In the genomic region with DNA sequence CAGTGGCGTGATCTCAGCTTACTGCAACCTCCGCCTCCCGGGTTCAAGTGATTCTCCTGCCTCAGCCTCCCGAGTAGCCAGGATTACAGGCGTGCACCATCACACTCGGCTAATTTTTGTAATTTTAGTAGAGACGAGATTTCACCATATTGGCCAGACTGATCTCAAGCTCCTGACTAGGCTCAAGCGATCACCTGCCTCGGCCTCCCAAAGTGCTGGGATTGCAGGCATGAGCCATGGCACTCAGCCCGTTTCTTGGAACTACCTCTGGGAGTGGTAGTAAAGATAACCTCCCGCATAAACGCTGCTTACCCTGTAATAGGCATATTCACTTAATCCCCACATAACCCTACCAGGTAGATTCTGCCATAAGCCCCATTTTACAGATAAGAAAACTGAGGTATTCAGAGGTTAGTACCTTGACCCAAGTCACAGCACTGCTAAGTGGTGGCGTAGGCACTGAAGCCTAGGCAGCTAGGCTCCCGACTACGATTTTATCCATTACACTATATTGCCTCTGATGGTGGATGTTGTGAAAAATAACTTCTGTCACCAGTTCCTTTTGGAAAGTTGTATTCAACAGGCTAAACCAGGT, we compare ENCODE assay signal across 22 cellular contexts.
A peak's percentile ranks its signal among the peaks of the same experiment; 100 is the strongest.
DNase-seq lines count a peak whose midpoint lies in the region; FAIRE-seq and TF ChIP-seq lines count a peak whose summit lies in the region.
"Had no signal": no experiment of that assay in that cellular context is flagged by ENCODE, and none has a peak within 500 bp of the region (broad histone marks: within the 10 kb centered on the region; RNA-seq: fewer than 3 reads in every experiment).

No MANE protein-coding gene starts in this region.

- no peaks in the 10 kb centered on the region for H4K20me1 ChIP-seq in H1 (replicated peaks in 1 of 2; ENCODE audit: control insufficient read depth in 1 of 2, insufficient read depth in 2 of 2, low read length in 2 of 2)
- H4K20me1 ChIP-seq: BLaER1 treated with 17β-estradiol and CSF1 and Interleukin-3, amounts not matched to agents 10 nM and 100 nM had no signal

- no peaks in the 10 kb centered on the region for H3K27me3 ChIP-seq in H1 (replicated peaks in 1 of 4; ENCODE audit: control insufficient read depth in 3 of 4, extremely low read depth in 1 of 4, insufficient read depth in 3 of 4, low read length in 3 of 4)
- H3K27me3 ChIP-seq: BLaER1 treated with 17β-estradiol and CSF1 and Interleukin-3, amounts not matched to agents 10 nM and 100 nM had no signal

- no peak overlapping the region for H3K14ac ChIP-seq in H1 (ENCODE audit: insufficient read length)

- H3K79me2 ChIP-seq in H1 (ENCODE audit: control insufficient read depth in 1 of 2, insufficient read depth in 2 of 2, low read length in 2 of 2): no peaks in the 10 kb centered on the region

- H3K18ac ChIP-seq in H1 (ENCODE audit: extremely low read depth, low read length): no peak overlapping the region

- no peak for TF ChIP-seq CTCF in VCaP (conservative IDR thresholded peaks at IDR 0.05)
- no peak for TF ChIP-seq CTCF in H1 (IDR thresholded peaks at IDR 0.05; ENCODE audit: control extremely low read depth in 1 of 3, insufficient read depth in 1 of 3, low read depth in 1 of 3, low read length in 3 of 3)
- TF ChIP-seq CTCF in progenitor cell of endocrine pancreas (IDR thresholded peaks at IDR 0.05; ENCODE audit: unreplicated experiment): no peak

- CTCF ChIA-PET in H1 (lab: Charles Lee; ENCODE audit: partially characterized antibody): interaction anchor here (1.0 to 1.5 kb wide), 2 partner anchors 10 to 66 kb away, joined by 3 to 12 read pairs; no protein-coding TSS in a partner anchor

- peaks cover 0 to 2% (median 0%) of the 10 kb centered on the region in 4 experiments; a peak in 1 of 7 replicates for H3K4me1 ChIP-seq in H1 (replicated peaks in 1 of 4; ENCODE audit: control insufficient read depth in 3 of 4, insufficient read depth in 4 of 4, low read length in 3 of 4)
- H3K4me1 ChIP-seq: A549; BLaER1 treated with 17β-estradiol and CSF1 and Interleukin-3, amounts not matched to agents 10 nM and 100 nM had no signal

- H3K23me2 ChIP-seq in H1 (ENCODE audit: low read depth, low read length): no peaks in the 10 kb centered on the region

- no peak overlapping the region for H3K56ac ChIP-seq in H1 (replicated peaks; ENCODE audit: insufficient read length, low read depth, low read length)

- H3K27me3 Mint-ChIP-seq in activated CD4-positive, alpha-beta T cell treated with anti-CD3 and anti-CD28 coated beads, Interleukin-2, amount 10 ng/mL, durations not matched to agents 24 days and 14 days: no peaks in the 10 kb centered on the region
- no peaks in the 10 kb centered on the region for H3K27me3 Mint-ChIP-seq in progenitor cell of endocrine pancreas
- H3K27me3 Mint-ChIP-seq: B cell; CD4-positive, alpha-beta T cell had no signal

- H3K4me2 ChIP-seq in H1 (ENCODE audit: insufficient read depth in 1 of 2, low read depth in 2 of 2, low read length in 2 of 2): no peak overlapping the region
- H3K4me2 ChIP-seq: A549; BLaER1 treated with 17β-estradiol and CSF1 and Interleukin-3, amounts not matched to agents 10 nM and 100 nM had no signal

- H3K4me3 ChIP-seq in H1 (ENCODE audit: extremely low read depth in 1 of 4, insufficient read depth in 2 of 4, low read depth in 3 of 4, low read length in 4 of 4): no peak overlapping the region
- H3K4me3 ChIP-seq: A549; BLaER1 treated with 17β-estradiol and CSF1 and Interleukin-3, amounts not matched to agents 10 nM and 100 nM; GM12878 had no signal

- H3K4me3 Mint-ChIP-seq in activated CD4-positive, alpha-beta T cell treated with anti-CD3 and anti-CD28 coated beads, Interleukin-2, amount 10 ng/mL, durations not matched to agents 24 days and 14 days: no peak overlapping the region
- H3K4me3 Mint-ChIP-seq in progenitor cell of endocrine pancreas (ENCODE audit: low read depth): no peak overlapping the region
- H3K4me3 Mint-ChIP-seq: B cell; CD4-positive, alpha-beta T cell; CD8-positive, alpha-beta T cell had no signal

- no peak overlapping the region for H2BK20ac ChIP-seq in H1 (ENCODE audit: low read length)

- no peak overlapping the region for H3K9ac ChIP-seq in H1 (replicated peaks in 1 of 4; ENCODE audit: extremely low read depth in 1 of 4, low read depth in 3 of 4, low read length in 3 of 4)
- H3K9ac ChIP-seq: BLaER1 treated with 17β-estradiol and CSF1 and Interleukin-3, amounts not matched to agents 10 nM and 100 nM had no signal

- no peak overlapping the region for H2AK5ac ChIP-seq in H1 (ENCODE audit: low read depth, low read length)

- TF ChIP-seq POLR2A in H1 (IDR thresholded peaks at IDR 0.05; ENCODE audit: control extremely low read depth in 1 of 2, low read depth in 2 of 2, low read length in 2 of 2): no peak

- no peaks in the 10 kb centered on the region for H3K79me1 ChIP-seq in H1 (ENCODE audit: low read depth, low read length)

- peak; percentile 34 for DNase-seq in activated CD4-positive, alpha-beta T cell treated with anti-CD3 and anti-CD28 coated beads, Interleukin-2, amount 10 ng/mL, durations not matched to agents 24 days and 14 days
- DNase-seq in activated CD4-positive, alpha-beta T cell treated with anti-CD3 and anti-CD28 coated beads for 1 hour: no peak
- DNase-seq in H1 (ENCODE audit: low read depth in 1 of 2, low spot score in 2 of 2) (no peak), progenitor cell of endocrine pancreas (ENCODE audit: low spot score, unreplicated experiment) (no peak), G401 (ENCODE audit: low spot score) (no peak)
- no peak for DNase-seq in central memory CD4-positive, alpha-beta T cell
- DNase-seq: AML-193; Caco-2; Calu3; CD4-positive, alpha-beta T cell; CD8-positive, alpha-beta T cell; DMS79 treated with DMSO at 0.1 percent for 48 hours; GDM1 had no signal

- H4K8ac ChIP-seq in H1 (ENCODE audit: extremely low read depth, insufficient read depth, low read length): no peak overlapping the region

- H3K36me3 Mint-ChIP-seq in activated CD4-positive, alpha-beta T cell treated with anti-CD3 and anti-CD28 coated beads, Interleukin-2, amount 10 ng/mL, durations not matched to agents 24 days and 14 days (ENCODE audit: low read depth): no peaks in the 10 kb centered on the region
- H3K36me3 Mint-ChIP-seq in progenitor cell of endocrine pancreas (ENCODE audit: insufficient read depth): peaks cover 5% of the 10 kb centered on the region

- no peak overlapping the region for H2BK120ac ChIP-seq in H1 (replicated peaks; ENCODE audit: low read depth, low read length)

- H2BK12ac ChIP-seq in H1 (ENCODE audit: low read depth, low read length): no peak overlapping the region

- peaks cover 2% of the 10 kb centered on the region for H3K4me1 Mint-ChIP-seq in activated CD4-positive, alpha-beta T cell treated with anti-CD3 and anti-CD28 coated beads, Interleukin-2, amount 10 ng/mL, durations not matched to agents 24 days and 14 days
- H3K4me1 Mint-ChIP-seq in progenitor cell of endocrine pancreas (ENCODE audit: low read depth): peaks cover 21% of the 10 kb centered on the region
- H3K4me1 Mint-ChIP-seq: B cell had no signal

- no peak overlapping the region for H3K27ac Mint-ChIP-seq in activated CD4-positive, alpha-beta T cell treated with anti-CD3 and anti-CD28 coated beads, Interleukin-2, amount 10 ng/mL, durations not matched to agents 24 days and 14 days
- peak overlapping the region; percentile 72 for H3K27ac Mint-ChIP-seq in progenitor cell of endocrine pancreas
- H3K27ac Mint-ChIP-seq: B cell; CD4-positive, alpha-beta T cell; CD8-positive, alpha-beta T cell had no signal

- no peaks in the 10 kb centered on the region for H3K36me3 ChIP-seq in H1 (ENCODE audit: control insufficient read depth in 2 of 4, insufficient read depth in 4 of 4, low read length in 3 of 4)

- no peak overlapping the region for H3K4ac ChIP-seq in H1 (replicated peaks; ENCODE audit: insufficient read length, low read depth, low read length)

- no peak for FAIRE-seq in H1 (lab: Jason Lieb, UNC)
- FAIRE-seq: A549, GM12878, GM12892, GM18507 had no signal

- 96% methylated on average over 15 of the region's 15 CpGs; no CpG with 5 or more reads in 1 of the 2 experiments for WGBS in H1 (ENCODE audit: extremely low coverage in 1 of 2, insufficient coverage in 1 of 2, insufficient read length in 1 of 2, insufficient replicate concordance in 2 of 2, low coverage in 1 of 2, low lambda C conversion rate in 2 of 2, missing lambda C conversion rate in 1 of 2), 2 experiments

- no peaks in the 10 kb centered on the region for H3K9me3 Mint-ChIP-seq in activated CD4-positive, alpha-beta T cell treated with anti-CD3 and anti-CD28 coated beads, Interleukin-2, amount 10 ng/mL, durations not matched to agents 24 days and 14 days
- no peaks in the 10 kb centered on the region for H3K9me3 Mint-ChIP-seq in progenitor cell of endocrine pancreas (ENCODE audit: low read depth)
- H3K9me3 Mint-ChIP-seq: CD4-positive, alpha-beta T cell; CD8-positive, alpha-beta T cell had no signal

- intact Hi-C loops in activated CD4-positive, alpha-beta T cell treated with anti-CD3 and anti-CD28 coated beads, Interleukin-2, amount 10 ng/mL, durations not matched to agents 24 days and 14 days (cut with micrococcal nuclease): loop anchor here (10.0 kb wide), 1 partner anchor 535 kb away; no protein-coding TSS in a partner anchor

- no peak overlapping the region for H4K91ac ChIP-seq in H1 (replicated peaks; ENCODE audit: insufficient read length, low read length)

- H3K27ac ChIP-seq in VCaP (peak overlapping the region; percentile 81), H1 (ENCODE audit: low read depth, low read length) (no peak overlapping the region)
- H3K27ac ChIP-seq: 22Rv1; A549; BLaER1 treated with 17β-estradiol and CSF1 and Interleukin-3, amounts not matched to agents 10 nM and 100 nM; C4-2B had no signal

- TF ChIP-seq EP300 in H1 (IDR thresholded peaks at IDR 0.05; ENCODE audit: borderline replicate concordance in 1 of 2, low read depth in 2 of 2, low read length in 2 of 2): no peak

- H3K9me3 ChIP-seq in H1 (ENCODE audit: insufficient read depth in 2 of 2, low read depth in 1 of 2, low read length in 1 of 2): no peaks in the 10 kb centered on the region
- H3K9me3 ChIP-seq: A549; BLaER1 treated with 17β-estradiol and CSF1 and Interleukin-3, amounts not matched to agents 10 nM and 100 nM; Caco-2 had no signal

- no peak for TF ChIP-seq RAD21 in H1 (IDR thresholded peaks at IDR 0.05 in 1 of 2, conservative IDR thresholded peaks at IDR 0.05 in 1 of 2; ENCODE audit: low read depth in 2 of 2, low read length in 2 of 2)

- H3K23ac ChIP-seq in H1 (ENCODE audit: insufficient read length): no peak overlapping the region

- H4K5ac ChIP-seq in H1 (ENCODE audit: insufficient read length, low read depth, low read length): no peak overlapping the region

- no peak overlapping the region for H2BK5ac ChIP-seq in H1 (ENCODE audit: low read depth, low read length)

- POLR2A ChIA-PET in H1 (lab: Charles Lee; ENCODE audit: partially characterized antibody): no interaction called here

- in situ Hi-C loops in G401 (cut with HindIII; ENCODE audit: low sequenced_read_pairs): no loop called here

- no peak overlapping the region for H2BK15ac ChIP-seq in H1 (ENCODE audit: low read length)

- H2AFZ ChIP-seq in H1 (ENCODE audit: low read length): no peak overlapping the region

TF ChIP-seq in H1, 55 proteins besides CTCF, POLR2A, EP300 and RAD21 (continues in another document):
- TF ChIP-seq CBX5 (IDR thresholded peaks at IDR 0.05; ENCODE audit: low read depth, low read length): no peak
- no peak for TF ChIP-seq TAF1 (IDR thresholded peaks at IDR 0.05; ENCODE audit: low read depth, low read length)
- no peak for TF ChIP-seq NANOG (IDR thresholded peaks at IDR 0.05; ENCODE audit: insufficient read depth, low read depth, low read length, poor library complexity, severe bottlenecking)
